ENCODE assay signal across 3 cellular contexts in genomic region chr6:31669676-31670075, GRCh38.
TF ChIP-seq lines count a peak whose summit lies in the region.

Gene LY6G5B, plus strand, starts transcription at chr6:31669976. Its CDS starts 975 bp downstream, at chr6:31670951.

TF ChIP-seq in SK-N-SH, 30 proteins besides CTCF, POLR2A, EP300 and RAD21 (continues in another document):
- TF ChIP-seq NFIC (IDR thresholded peaks at IDR 0.05; ENCODE audit: borderline replicate concordance) (no peak), RXRA (IDR thresholded peaks at IDR 0.05; ENCODE audit: borderline replicate concordance, low read depth) (no peak), TEAD4 (IDR thresholded peaks at IDR 0.05; ENCODE audit: borderline replicate concordance, insufficient read depth) (no peak), MEF2A (IDR thresholded peaks at IDR 0.05; ENCODE audit: borderline replicate concordance, low read depth) (no peak), RFX5 (IDR thresholded peaks at IDR 0.05; ENCODE audit: low read length) (no peak), MXI1 (IDR thresholded peaks at IDR 0.05; ENCODE audit: low read depth, low read length) (no peak), RCOR1 (IDR thresholded peaks at IDR 0.05; ENCODE audit: low read length) (no peak), JUND (IDR thresholded peaks at IDR 0.05) (no peak), NRF1 (IDR thresholded peaks at IDR 0.05; ENCODE audit: low read depth, low read length) (no peak), ELF1 (IDR thresholded peaks at IDR 0.05) (no peak), YY1 (IDR thresholded peaks at IDR 0.05; ENCODE audit: low read depth) (no peak), TCF12 (IDR thresholded peaks at IDR 0.05) (no peak), POLR2AphosphoS5 (IDR thresholded peaks at IDR 0.05; ENCODE audit: low read depth, low read length) (no peak), EZH2phosphoT487 (IDR thresholded peaks at IDR 0.05; ENCODE audit: borderline replicate concordance, low read depth) (no peak), GABPA (IDR thresholded peaks at IDR 0.05; ENCODE audit: low read depth) (no peak)
- TF ChIP-seq, protein P1, sequence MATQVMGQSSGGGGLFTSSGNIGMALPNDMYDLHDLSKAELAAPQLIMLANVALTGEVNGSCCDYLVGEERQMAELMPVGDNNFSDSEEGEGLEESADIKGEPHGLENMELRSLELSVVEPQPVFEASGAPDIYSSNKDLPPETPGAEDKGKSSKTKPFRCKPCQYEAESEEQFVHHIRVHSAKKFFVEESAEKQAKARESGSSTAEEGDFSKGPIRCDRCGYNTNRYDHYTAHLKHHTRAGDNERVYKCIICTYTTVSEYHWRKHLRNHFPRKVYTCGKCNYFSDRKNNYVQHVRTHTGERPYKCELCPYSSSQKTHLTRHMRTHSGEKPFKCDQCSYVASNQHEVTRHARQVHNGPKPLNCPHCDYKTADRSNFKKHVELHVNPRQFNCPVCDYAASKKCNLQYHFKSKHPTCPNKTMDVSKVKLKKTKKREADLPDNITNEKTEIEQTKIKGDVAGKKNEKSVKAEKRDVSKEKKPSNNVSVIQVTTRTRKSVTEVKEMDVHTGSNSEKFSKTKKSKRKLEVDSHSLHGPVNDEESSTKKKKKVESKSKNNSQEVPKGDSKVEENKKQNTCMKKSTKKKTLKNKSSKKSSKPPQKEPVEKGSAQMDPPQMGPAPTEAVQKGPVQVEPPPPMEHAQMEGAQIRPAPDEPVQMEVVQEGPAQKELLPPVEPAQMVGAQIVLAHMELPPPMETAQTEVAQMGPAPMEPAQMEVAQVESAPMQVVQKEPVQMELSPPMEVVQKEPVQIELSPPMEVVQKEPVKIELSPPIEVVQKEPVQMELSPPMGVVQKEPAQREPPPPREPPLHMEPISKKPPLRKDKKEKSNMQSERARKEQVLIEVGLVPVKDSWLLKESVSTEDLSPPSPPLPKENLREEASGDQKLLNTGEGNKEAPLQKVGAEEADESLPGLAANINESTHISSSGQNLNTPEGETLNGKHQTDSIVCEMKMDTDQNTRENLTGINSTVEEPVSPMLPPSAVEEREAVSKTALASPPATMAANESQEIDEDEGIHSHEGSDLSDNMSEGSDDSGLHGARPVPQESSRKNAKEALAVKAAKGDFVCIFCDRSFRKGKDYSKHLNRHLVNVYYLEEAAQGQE (IDR thresholded peaks at IDR 0.05; ENCODE audit: low read depth, low read length): no peak
- TF ChIP-seq, protein P2, sequence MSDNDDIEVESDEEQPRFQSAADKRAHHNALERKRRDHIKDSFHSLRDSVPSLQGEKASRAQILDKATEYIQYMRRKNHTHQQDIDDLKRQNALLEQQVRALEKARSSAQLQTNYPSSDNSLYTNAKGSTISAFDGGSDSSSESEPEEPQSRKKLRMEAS (IDR thresholded peaks at IDR 0.05; ENCODE audit: low read depth): no peak
- TF ChIP-seq, protein P3, sequence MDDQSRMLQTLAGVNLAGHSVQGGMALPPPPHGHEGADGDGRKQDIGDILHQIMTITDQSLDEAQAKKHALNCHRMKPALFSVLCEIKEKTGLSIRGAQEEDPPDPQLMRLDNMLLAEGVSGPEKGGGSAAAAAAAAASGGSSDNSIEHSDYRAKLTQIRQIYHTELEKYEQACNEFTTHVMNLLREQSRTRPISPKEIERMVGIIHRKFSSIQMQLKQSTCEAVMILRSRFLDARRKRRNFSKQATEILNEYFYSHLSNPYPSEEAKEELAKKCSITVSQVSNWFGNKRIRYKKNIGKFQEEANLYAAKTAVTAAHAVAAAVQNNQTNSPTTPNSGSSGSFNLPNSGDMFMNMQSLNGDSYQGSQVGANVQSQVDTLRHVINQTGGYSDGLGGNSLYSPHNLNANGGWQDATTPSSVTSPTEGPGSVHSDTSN (IDR thresholded peaks at IDR 0.05): no peak

TF ChIP-seq in SK-N-SH treated with all-trans-retinoic acid at 6 μM for 48 hours, 23 proteins besides CTCF, POLR2A, EP300 and RAD21:
- TF ChIP-seq SNAI2 (CRISPR knock-in tag; IDR thresholded peaks at IDR 0.05) (no peak), ESRRG (CRISPR knock-in tag; IDR thresholded peaks at IDR 0.05) (no peak), BACH2 (CRISPR knock-in tag; IDR thresholded peaks at IDR 0.05; ENCODE audit: borderline replicate concordance) (no peak), POU6F1 (CRISPR knock-in tag; IDR thresholded peaks at IDR 0.05; ENCODE audit: borderline replicate concordance, low read depth) (no peak)

TF ChIP-seq in IMR-90, 13 proteins besides CTCF, POLR2A, EP300 and RAD21:
- TF ChIP-seq MAZ (IDR thresholded peaks at IDR 0.05; ENCODE audit: borderline replicate concordance, low read depth, low read length) (no peak), RFX5 (IDR thresholded peaks at IDR 0.05; ENCODE audit: low read depth, low read length) (no peak), ELK1 (IDR thresholded peaks at IDR 0.05; ENCODE audit: borderline replicate concordance, low read depth, low read length) (no peak), CEBPB (IDR thresholded peaks at IDR 0.05; ENCODE audit: low read depth, low read length) (no peak), RCOR1 (IDR thresholded peaks at IDR 0.05; ENCODE audit: insufficient replicate concordance, low read length) (no peak), FOS (IDR thresholded peaks at IDR 0.05; ENCODE audit: low read depth, low read length) (no peak), CHD1 (IDR thresholded peaks at IDR 0.05; ENCODE audit: low read depth, low read length) (no peak), USF2 (IDR thresholded peaks at IDR 0.05; ENCODE audit: low read depth, low read length) (no peak), SMC3 (IDR thresholded peaks at IDR 0.05; ENCODE audit: low read depth, low read length) (no peak), MAFK (IDR thresholded peaks at IDR 0.05; ENCODE audit: low read depth, low read length) (no peak), BHLHE40 (IDR thresholded peaks at IDR 0.05; ENCODE audit: low read depth, low read length) (no peak), NFE2L2 (IDR thresholded peaks at IDR 0.05; ENCODE audit: low read depth, low read length) (no peak), MXI1 (IDR thresholded peaks at IDR 0.05; ENCODE audit: borderline replicate concordance, low read depth, low read length) (no peak)
